Comparison of ENCODE assay signal across 8 cellular contexts in genomic region chr1:163321311-163322305, GRCh38. TPM values are rescaled to one million over a fixed set of nuclear protein-coding genes. Genes with fewer than 3 reads are reported as not detected.
DNase-seq lines count a peak whose midpoint lies in the region; ATAC-seq and TF ChIP-seq lines count a peak whose summit lies in the region.

TSS of gene NUF2 (plus strand) at chr1:163321954. CDS start at chr1:163326052, 4,098 bp downstream.

- DNase-seq in DMS114 treated with DMSO at 0.1 percent for 48 hours (lab: John Stamatoyannopoulos, UW; ENCODE audit: unreplicated experiment) (peak; percentile 99), PC-3 (peak; percentile 99), activated T-cell treated with anti-CD3 and anti-CD28 coated beads for 48 hours (ENCODE audit: low read depth) (peak; percentile 95), epithelial cell of prostate (ENCODE audit: low read depth, low spot score) (peak; percentile 97), mucosa of descending colon (peak; percentile 96 to 99 (median 98))
- peak; percentile 92 for DNase-seq in stimulated activated CD8-positive, alpha-beta memory T cell treated with anti-CD3 and anti-CD28 coated beads, Interleukin-4, amount 100 ng/mL, for 24 hours (ENCODE audit: low read depth)

- peak; percentile 94 for ATAC-seq in GM21576 (IDR thresholded peaks at IDR 0.05; ENCODE audit: unreplicated experiment)
- peak; percentile 92 for ATAC-seq in PC-3
- peak; percentile 100 for ATAC-seq in mucosa of descending colon

- no peaks in the 10 kb centered on the region for H3F3A ChIP-seq in PC-3 (ENCODE audit: low read length, unreplicated experiment)

- no peaks in the 10 kb centered on the region for H3K27me3 ChIP-seq in PC-3 (ENCODE audit: low read length)

- CTCF ChIA-PET in PC-3 (lab: Charles Lee): interaction anchor here (0.6 to 0.8 kb wide), 5 partner anchors 16 to 546 kb away, joined by 3 to 5 read pairs (median 4); no protein-coding TSS in a partner anchor

- peaks cover 23% of the 10 kb centered on the region for H3K4me1 ChIP-seq in PC-3 (ENCODE audit: insufficient read depth, low read length)
- peaks cover 16% of the 10 kb centered on the region for H3K4me1 ChIP-seq in mucosa of descending colon (ENCODE audit: low read depth)

- H3K9ac ChIP-seq in PC-3 (ENCODE audit: low read length): peak within 1 kb of the TSS; percentile 88

- peak; percentile 59 for TF ChIP-seq EP300 in Ishikawa (IDR thresholded peaks at IDR 0.05; ENCODE audit: borderline replicate concordance)

- intact Hi-C loops in PC-3 (cut with micrococcal nuclease) (loop anchor here (1.0 to 2.0 kb wide), 2 partner anchors 63 to 473 kb away; no protein-coding TSS in a partner anchor), mucosa of descending colon (cut with DNase I, micrococcal nuclease) (no loop called here)

- H3K9me3 ChIP-seq in PC-3 (ENCODE audit: low read length): no peaks in the 10 kb centered on the region
- H3K9me3 ChIP-seq in mucosa of descending colon: no peaks in the 10 kb centered on the region

- H3K27ac ChIP-seq in PC-3 (ENCODE audit: low read length): peak within 1 kb of the TSS; percentile 89
- H3K27ac ChIP-seq in epithelial cell of prostate: peak within 1 kb of the TSS; percentile 75

- H3K4me3 ChIP-seq in PC-3 (ENCODE audit: low read length) (peak within 1 kb of the TSS; percentile 92), mucosa of descending colon (peak within 1 kb of the TSS; percentile 38)

- H3K79me2 ChIP-seq in PC-3 (ENCODE audit: low read length): peaks cover 55% of the 10 kb centered on the region

- H3K36me3 ChIP-seq in PC-3 (ENCODE audit: low read depth, low read length) (peaks cover 2% of the 10 kb centered on the region; the same call in 1 of the 2 replicates), mucosa of descending colon (ENCODE audit: low read depth) (no peaks in the 10 kb centered on the region)

- no peaks in the 10 kb centered on the region for H3K9me2 ChIP-seq in PC-3 (replicated peaks; ENCODE audit: low read length)

- BruUV-seq in PC-3 (replicated peaks; lab: Mats Ljungman, UMichigan): TSS peak; percentile 87

- H4K20me1 ChIP-seq in PC-3 (ENCODE audit: low read length): no peaks in the 10 kb centered on the region

- TF ChIP-seq CTCF in PC-3 (conservative IDR thresholded peaks at IDR 0.05; ENCODE audit: low read depth, low read length) (no peak), mucosa of descending colon (IDR thresholded peaks at IDR 0.05) (no peak)

- TF ChIP-seq RAD21 in Ishikawa (IDR thresholded peaks at IDR 0.05; ENCODE audit: low read depth): no peak

- POLR2A ChIA-PET in PC-3 (lab: Charles Lee; ENCODE audit: unreplicated experiment): interaction anchor here (1.0 kb wide), 1 partner anchor 37 kb away, joined by 7 read pairs; no protein-coding TSS in a partner anchor

- H3K4me2 ChIP-seq in PC-3 (ENCODE audit: low read length): peak within 1 kb of the TSS; percentile 96

- peak within 1 kb of the TSS; percentile 91 for H2AFZ ChIP-seq in PC-3 (ENCODE audit: low read length)

TF ChIP-seq in Ishikawa, 13 proteins besides CTCF, POLR2A, EP300 and RAD21:
- TF ChIP-seq MAX (IDR thresholded peaks at IDR 0.05) (peak; percentile 93), TAF1 (IDR thresholded peaks at IDR 0.05; ENCODE audit: low read depth) (peak; percentile 95), YY1 (IDR thresholded peaks at IDR 0.05; ENCODE audit: low read depth) (peak; percentile 85), TCF12 (IDR thresholded peaks at IDR 0.05; ENCODE audit: low read depth) (peak; percentile 89), EGR1 (IDR thresholded peaks at IDR 0.05) (peak; percentile 62), ZBTB7A (IDR thresholded peaks at IDR 0.05; ENCODE audit: low read depth) (no peak), TEAD4 (IDR thresholded peaks at IDR 0.05) (peak; percentile 57), REST (IDR thresholded peaks at IDR 0.05; ENCODE audit: low read depth) (no peak), FOXM1 (IDR thresholded peaks at IDR 0.05; ENCODE audit: borderline replicate concordance, low read depth) (peak; percentile 99), NFIC (IDR thresholded peaks at IDR 0.05) (peak; percentile 43; the same call in 1 of the 2 replicates), CEBPB (IDR thresholded peaks at IDR 0.05) (no peak; the same call in 1 of the 2 replicates), USF1 (IDR thresholded peaks at IDR 0.05) (peak; percentile 78), CREB1 (IDR thresholded peaks at IDR 0.05; ENCODE audit: low read depth) (peak; percentile 57; the same call in 1 of the 2 replicates)
TF ChIP-seq in Ishikawa: peak in this region for 10.

RNA-seq across cellular contexts. Expression of gene NUF2, which starts in this region (rescaled TPM):
- total RNA-seq in PC-3 (2014; rRNA removed) (35.6 and 62.1 TPM in 2 replicates), mucosa of descending colon (1 to 10 TPM; 1.0 to 8.0 (median 2.3) TPM)

Comparison
In these comparisons a context has a peak if more than half of its experiments do, and no peak if none do; other contexts are left out.
1. Peak in every context shown above with its lines: DNase-seq, ATAC-seq, H3K4me3 ChIP-seq and H3K27ac ChIP-seq.